Comparison of ENCODE assay signal across 26 cellular contexts in the genomic region with DNA sequence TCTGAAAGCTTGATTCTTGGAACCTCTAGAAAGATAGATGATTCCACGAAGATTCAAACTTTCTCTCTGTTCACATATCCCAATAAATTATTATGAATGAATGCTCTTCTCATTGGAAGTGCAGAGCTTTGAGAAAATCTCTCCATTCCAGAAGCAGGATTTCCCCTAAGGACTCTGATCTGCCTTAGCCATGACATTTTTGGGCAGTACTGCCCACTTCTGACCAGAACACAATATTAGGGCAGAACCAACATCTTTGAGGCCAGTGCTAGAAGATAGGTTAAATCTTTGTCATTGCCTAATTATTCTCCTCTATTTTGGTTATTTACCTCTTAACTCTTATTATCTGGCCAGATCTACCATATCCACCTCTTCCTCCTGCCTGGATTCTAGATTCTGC. TPM values are rescaled to one million over a fixed set of nuclear protein-coding genes. Genes with fewer than 3 reads are reported as not detected.
"Had no signal": no experiment of that assay in that cellular context is flagged by ENCODE, and none has a peak within 500 bp of the region (broad histone marks: within the 10 kb centered on the region; RNA-seq: fewer than 3 reads in every experiment).

No MANE protein-coding gene starts in this region.

- H3K4me3 Mint-ChIP-seq: activated CD4-positive, alpha-beta memory T cell treated with anti-CD3 and anti-CD28 coated beads, Interleukin-2, amount 10 ng/mL, durations not matched to agents 7 days and 5 days; activated CD4-positive, alpha-beta T cell treated with anti-CD3 and anti-CD28 coated beads, Interleukin-2, amount 10 ng/mL, durations not matched to agents 24 days and 14 days; activated naive CD4-positive, alpha-beta T cell treated with anti-CD3 and anti-CD28 coated beads, Interleukin-2, amount 50 U/mL, for 24 hours; activated T-cell treated with anti-CD3 and anti-CD28 coated beads, Interleukin-2, amount 50 U/mL, for 72 hours; naive thymus-derived CD4-positive, alpha-beta T cell; neural crest cell; stimulated activated effector memory CD8-positive, alpha-beta T cell treated with anti-CD3 and anti-CD28 coated beads, Interleukin-12 subunit alpha, Interleukin-12 subunit beta, amount 100 ng/mL, for 72 hours; stimulated activated naive CD8-positive, alpha-beta T cell treated with anti-CD3 and anti-CD28 coated beads, Interleukin-15, amount 100 ng/mL, for 72 hours had no signal

- DNase-seq: activated CD4-positive, alpha-beta memory T cell treated with anti-CD3 and anti-CD28 coated beads, Interleukin-2, amount 10 ng/mL, durations not matched to agents 7 days and 5 days; activated CD4-positive, alpha-beta T cell treated with anti-CD3 and anti-CD28 coated beads, Interleukin-2, amount 10 ng/mL, durations not matched to agents 24 days and 14 days; activated effector memory CD4-positive, alpha-beta T cell treated with anti-CD3 and anti-CD28 coated beads, Interleukin-2, amount 50 U/mL, for 16 hours; activated T-cell treated with anti-CD3 and anti-CD28 coated beads, Interleukin-2, amount 50 U/mL, for 72 hours; central memory CD4-positive, alpha-beta T cell; colonic mucosa; heart left ventricle; kidney; lower lobe of right lung; naive thymus-derived CD4-positive, alpha-beta T cell; occipital lobe; posterior cingulate gyrus; small intestine; stimulated activated CD4-positive, alpha-beta T cell treated with anti-CD3 and anti-CD28 coated beads, Interleukin-2, amount 100 ng/mL, for 24 hours; stimulated activated naive CD8-positive, alpha-beta T cell treated with anti-CD3 and anti-CD28 coated beads, Interleukin-15, amount 100 ng/mL, for 72 hours had no signal

- H3K27ac Mint-ChIP-seq: activated CD4-positive, alpha-beta memory T cell treated with anti-CD3 and anti-CD28 coated beads, Interleukin-2, amount 10 ng/mL, durations not matched to agents 7 days and 5 days; activated CD4-positive, alpha-beta T cell treated with anti-CD3 and anti-CD28 coated beads, Interleukin-2, amount 10 ng/mL, durations not matched to agents 24 days and 14 days; activated naive CD4-positive, alpha-beta T cell treated with anti-CD3 and anti-CD28 coated beads, Interleukin-2, amount 50 U/mL, for 24 hours; activated T-cell treated with anti-CD3 and anti-CD28 coated beads, Interleukin-2, amount 50 U/mL, for 72 hours; naive thymus-derived CD4-positive, alpha-beta T cell; stimulated activated effector memory CD8-positive, alpha-beta T cell treated with anti-CD3 and anti-CD28 coated beads, Interleukin-12 subunit alpha, Interleukin-12 subunit beta, amount 100 ng/mL, for 72 hours; stimulated activated naive CD8-positive, alpha-beta T cell treated with anti-CD3 and anti-CD28 coated beads, Interleukin-15, amount 100 ng/mL, for 72 hours had no signal

- H3K4me1 ChIP-seq: colonic mucosa, gastroesophageal sphincter, heart left ventricle, lower lobe of right lung, testis, vagina had no signal

- ATAC-seq: activated T-cell treated with anti-CD3 and anti-CD28 coated beads, Interleukin-2, amount 50 U/mL, for 72 hours; gastroesophageal sphincter; heart left ventricle; left lobe of liver; lower lobe of right lung; naive thymus-derived CD4-positive, alpha-beta T cell; sciatic nerve; stimulated activated effector memory CD8-positive, alpha-beta T cell treated with anti-CD3 and anti-CD28 coated beads, Interleukin-12 subunit alpha, Interleukin-12 subunit beta, amount 100 ng/mL, for 72 hours; stimulated activated naive CD8-positive, alpha-beta T cell treated with anti-CD3 and anti-CD28 coated beads, Interleukin-15, amount 100 ng/mL, for 72 hours had no signal

- H3K36me3 Mint-ChIP-seq: activated naive CD4-positive, alpha-beta T cell treated with anti-CD3 and anti-CD28 coated beads, Interleukin-2, amount 50 U/mL, for 24 hours; brain; naive thymus-derived CD4-positive, alpha-beta T cell; stimulated activated effector memory CD8-positive, alpha-beta T cell treated with anti-CD3 and anti-CD28 coated beads, Interleukin-12 subunit alpha, Interleukin-12 subunit beta, amount 100 ng/mL, for 72 hours had no signal

- H3K27me3 ChIP-seq: colonic mucosa, gastroesophageal sphincter, heart left ventricle, testis, vagina had no signal

- H3K27ac ChIP-seq: colonic mucosa, gastroesophageal sphincter, heart left ventricle, lower lobe of right lung, testis, vagina had no signal

- H3K36me3 ChIP-seq: colonic mucosa, gastroesophageal sphincter, heart left ventricle, lower lobe of right lung, vagina had no signal

- H3K4me1 Mint-ChIP-seq: activated CD4-positive, alpha-beta memory T cell treated with anti-CD3 and anti-CD28 coated beads, Interleukin-2, amount 10 ng/mL, durations not matched to agents 7 days and 5 days; activated CD4-positive, alpha-beta T cell treated with anti-CD3 and anti-CD28 coated beads, Interleukin-2, amount 10 ng/mL, durations not matched to agents 24 days and 14 days; activated naive CD4-positive, alpha-beta T cell treated with anti-CD3 and anti-CD28 coated beads, Interleukin-2, amount 50 U/mL, for 24 hours; neural crest cell; stimulated activated effector memory CD8-positive, alpha-beta T cell treated with anti-CD3 and anti-CD28 coated beads, Interleukin-12 subunit alpha, Interleukin-12 subunit beta, amount 100 ng/mL, for 72 hours; stimulated activated naive CD8-positive, alpha-beta T cell treated with anti-CD3 and anti-CD28 coated beads, Interleukin-15, amount 100 ng/mL, for 72 hours had no signal

- H3K9me3 ChIP-seq: colonic mucosa, gastroesophageal sphincter, heart left ventricle, lower lobe of right lung, testis, vagina had no signal

- H3K9me3 Mint-ChIP-seq: activated CD4-positive, alpha-beta memory T cell treated with anti-CD3 and anti-CD28 coated beads, Interleukin-2, amount 10 ng/mL, durations not matched to agents 7 days and 5 days; activated CD4-positive, alpha-beta T cell treated with anti-CD3 and anti-CD28 coated beads, Interleukin-2, amount 10 ng/mL, durations not matched to agents 24 days and 14 days; activated naive CD4-positive, alpha-beta T cell treated with anti-CD3 and anti-CD28 coated beads, Interleukin-2, amount 50 U/mL, for 24 hours; activated T-cell treated with anti-CD3 and anti-CD28 coated beads, Interleukin-2, amount 50 U/mL, for 72 hours; naive thymus-derived CD4-positive, alpha-beta T cell; neural crest cell; stimulated activated effector memory CD8-positive, alpha-beta T cell treated with anti-CD3 and anti-CD28 coated beads, Interleukin-12 subunit alpha, Interleukin-12 subunit beta, amount 100 ng/mL, for 72 hours; stimulated activated naive CD8-positive, alpha-beta T cell treated with anti-CD3 and anti-CD28 coated beads, Interleukin-15, amount 100 ng/mL, for 72 hours had no signal

- H3K4me3 ChIP-seq: colonic mucosa, gastroesophageal sphincter, heart left ventricle, lower lobe of right lung, testis, vagina had no signal

RNA-seq across cellular contexts. Expression of gene ARMC3, which starts 49.9 kb away (rescaled TPM):
- total RNA-seq: activated CD4-positive, alpha-beta memory T cell treated with anti-CD3 and anti-CD28 coated beads, Interleukin-2, amount 10 ng/mL, durations not matched to agents 7 days and 5 days; activated CD4-positive, alpha-beta T cell treated with anti-CD3 and anti-CD28 coated beads, Interleukin-2, amount 10 ng/mL, durations not matched to agents 24 days and 14 days; activated T-cell treated with anti-CD3 and anti-CD28 coated beads, Interleukin-2, amount 50 U/mL, for 72 hours; colonic mucosa; gastroesophageal sphincter; heart left ventricle; left lobe of liver; mesenteric fat pad; naive thymus-derived CD4-positive, alpha-beta T cell; T-helper 1 cell treated with Interleukin-12 subunit alpha and Interleukin-12 subunit beta and Interleukin-4 antibody, amounts not matched to agents 30 ng/mL and 1 ng/mL, for 36 hours; vagina had no signal
- polyA plus RNA-seq: heart left ventricle; naive thymus-derived CD4-positive, alpha-beta T cell; small intestine had no signal
